In genomic region chr2:100666996-100667395, GRCh38 we compare ENCODE assay signal across 20 cellular contexts.
"Had no signal": no experiment of that assay in that cellular context is flagged by ENCODE, and none has a peak within 500 bp of the region (broad histone marks: within the 10 kb centered on the region; RNA-seq: fewer than 3 reads in every experiment).

No MANE protein-coding gene starts in this region.

- DNase-seq: colonic mucosa; cortex of kidney; effector CD8-positive, alpha-beta T cell; effector memory CD8-positive, alpha-beta T cell; endodermal cell; heart left ventricle; hypothalamus; immature natural killer cell; left cardiac atrium; left lung; left ventricle myocardium superior; lower lobe of right lung; mesendoderm; midbrain had no signal

- H3K9me3 ChIP-seq: colonic mucosa, esophagus muscularis mucosa, gastroesophageal sphincter, heart left ventricle, left lung, lower lobe of right lung had no signal

- H3K27ac Mint-ChIP-seq: dendritic cell treated with granulocyte-macrophage colony-stimulating factor and Interleukin-4, amounts not matched to agents 40 ng/mL and 50 ng/mL, for 4 days; effector memory CD8-positive, alpha-beta T cell; endodermal cell; immature natural killer cell; memory B cell had no signal

- H3K9me3 Mint-ChIP-seq: dendritic cell treated with granulocyte-macrophage colony-stimulating factor and Interleukin-4, amounts not matched to agents 40 ng/mL and 50 ng/mL, for 4 days; effector memory CD8-positive, alpha-beta T cell; endodermal cell; memory B cell had no signal

- H3K79me2 ChIP-seq: hepatocyte had no signal

- H3K36me3 Mint-ChIP-seq: immature natural killer cell, memory B cell had no signal

- H3K4me3 Mint-ChIP-seq: dendritic cell treated with granulocyte-macrophage colony-stimulating factor and Interleukin-4, amounts not matched to agents 40 ng/mL and 50 ng/mL, for 4 days; effector memory CD8-positive, alpha-beta T cell; endodermal cell; immature natural killer cell; memory B cell had no signal

- H3K4me1 ChIP-seq: colonic mucosa, foreskin keratinocyte, gastroesophageal sphincter, left lung, lower lobe of right lung had no signal

- H3K36me3 ChIP-seq: colonic mucosa, esophagus muscularis mucosa, gastroesophageal sphincter, heart left ventricle, left lung, lower lobe of right lung had no signal

- H2AFZ ChIP-seq: hepatocyte had no signal

- H3K27ac ChIP-seq: colonic mucosa, esophagus muscularis mucosa, foreskin keratinocyte, gastroesophageal sphincter, heart left ventricle, hepatocyte, left lung, lower lobe of right lung had no signal

- H3K4me3 ChIP-seq: colonic mucosa, esophagus muscularis mucosa, gastroesophageal sphincter, heart left ventricle, hepatocyte, left lung, lower lobe of right lung had no signal

- H3K27me3 ChIP-seq: colonic mucosa, esophagus muscularis mucosa, gastroesophageal sphincter, heart left ventricle, left lung had no signal

- H3K4me1 Mint-ChIP-seq: endodermal cell, immature natural killer cell had no signal

- ATAC-seq: effector memory CD8-positive, alpha-beta T cell; foreskin keratinocyte; gastroesophageal sphincter; heart left ventricle; left cardiac atrium; left lung; left ventricle myocardium superior; lower lobe of right lung had no signal

- H3K4me2 ChIP-seq: hepatocyte had no signal
